18 cellular contexts compared by ENCODE assay signal in genomic region chr15:78261062-78261461, GRCh38. TPM values are rescaled to one million over a fixed set of nuclear protein-coding genes. Genes with fewer than 3 reads are reported as not detected.
DNase-seq lines count a peak whose midpoint lies in the region; ATAC-seq and TF ChIP-seq lines count a peak whose summit lies in the region.
"Had no signal": no experiment of that assay in that cellular context is flagged by ENCODE, and none has a peak within 500 bp of the region (broad histone marks: within the 10 kb centered on the region; RNA-seq: fewer than 3 reads in every experiment).

No MANE protein-coding gene starts in this region.

- DNase-seq in dorsolateral prefrontal cortex, result no peak
- no peak for DNase-seq in prostate gland (ENCODE audit: low spot score)
- DNase-seq in type B pancreatic cell (ENCODE audit: extremely low spot score, unreplicated experiment), result no peak
- no peak for DNase-seq in HEK293T (ENCODE audit: extremely low spot score)
- no peak for DNase-seq in activated T-helper 1 cell treated with anti-CD3 and anti-CD28 coated beads, Interleukin-12 subunit alpha, Interleukin-12 subunit beta, Interleukin-2, Interleukin-4 antibody, amounts not matched to agents 30 ng/mL and 10 ng/mL and 1 ng/mL, durations not matched to agents 14 hours and 24 hours and 36 hours (ENCODE audit: low spot score)
- DNase-seq: ACHN; CD4-positive, alpha-beta memory T cell; DMS153; DMS79 treated with DMSO at 0.1 percent for 48 hours; EL; GOT3; HCEC 1CT had no signal

- no peak overlapping the region for H3K4me3 Mint-ChIP-seq in type B pancreatic cell
- no peak overlapping the region for H3K4me3 Mint-ChIP-seq in activated T-helper 1 cell treated with anti-CD3 and anti-CD28 coated beads, Interleukin-12 subunit alpha, Interleukin-12 subunit beta, Interleukin-2, Interleukin-4 antibody, amounts not matched to agents 30 ng/mL and 10 ng/mL and 1 ng/mL, durations not matched to agents 14 hours and 24 hours and 36 hours

- no peaks in the 10 kb centered on the region for H3K9me3 ChIP-seq in prostate gland

- H3K36me3 ChIP-seq in prostate gland, result no peaks in the 10 kb centered on the region
- H3K36me3 ChIP-seq: BLaER1 treated with 17β-estradiol and CSF1 and Interleukin-3, amounts not matched to agents 10 nM and 100 nM had no signal

- no peak overlapping the region for H3K4me3 ChIP-seq in dorsolateral prefrontal cortex
- H3K4me3 ChIP-seq in prostate gland, result no peak overlapping the region
- H3K4me3 ChIP-seq: BLaER1 treated with 17β-estradiol and CSF1 and Interleukin-3, amounts not matched to agents 10 nM and 100 nM had no signal

- peaks cover 4% of the 10 kb centered on the region for H3K4me1 Mint-ChIP-seq in type B pancreatic cell (ENCODE audit: unreplicated experiment)
- H3K4me1 Mint-ChIP-seq in activated T-helper 1 cell treated with anti-CD3 and anti-CD28 coated beads, Interleukin-12 subunit alpha, Interleukin-12 subunit beta, Interleukin-2, Interleukin-4 antibody, amounts not matched to agents 30 ng/mL and 10 ng/mL and 1 ng/mL, durations not matched to agents 14 hours and 24 hours and 36 hours (ENCODE audit: low read depth), result peaks cover 11% of the 10 kb centered on the region

- H3K27ac ChIP-seq in C4-2B, result peak overlapping the region; percentile 4; the same call in 1 of the 2 replicates
- peak overlapping the region; percentile 97 for H3K27ac ChIP-seq in VCaP
- peak overlapping the region in 58 of 59 donors; percentile 1 to 92 (median 80) for H3K27ac ChIP-seq in dorsolateral prefrontal cortex
- peak overlapping the region; percentile 10 to 26 for H3K27ac ChIP-seq in prostate gland
- H3K27ac ChIP-seq: BLaER1 treated with 17β-estradiol and CSF1 and Interleukin-3, amounts not matched to agents 10 nM and 100 nM; HL-60 had no signal

- no peaks in the 10 kb centered on the region for H3K36me3 Mint-ChIP-seq in type B pancreatic cell
- peaks cover 3% of the 10 kb centered on the region for H3K36me3 Mint-ChIP-seq in activated T-helper 1 cell treated with anti-CD3 and anti-CD28 coated beads, Interleukin-12 subunit alpha, Interleukin-12 subunit beta, Interleukin-2, Interleukin-4 antibody, amounts not matched to agents 30 ng/mL and 10 ng/mL and 1 ng/mL, durations not matched to agents 14 hours and 24 hours and 36 hours (ENCODE audit: low read depth)

- no peaks in the 10 kb centered on the region for H3K4me1 ChIP-seq in prostate gland (replicated peaks)

- no peak overlapping the region for H3K27ac Mint-ChIP-seq in type B pancreatic cell
- no peak overlapping the region for H3K27ac Mint-ChIP-seq in activated T-helper 1 cell treated with anti-CD3 and anti-CD28 coated beads, Interleukin-12 subunit alpha, Interleukin-12 subunit beta, Interleukin-2, Interleukin-4 antibody, amounts not matched to agents 30 ng/mL and 10 ng/mL and 1 ng/mL, durations not matched to agents 14 hours and 24 hours and 36 hours

- no peak for TF ChIP-seq POLR2A in prostate gland (IDR thresholded peaks at IDR 0.05)

- CTCF ChIA-PET in HEK293T (lab: Yijun Ruan, JAX), result interaction anchor here (0.8 kb wide), 1 partner anchor 38 kb away, joined by 3 read pairs; the partner anchor contains the start of gene SKIC8

- H3K27me3 ChIP-seq in dorsolateral prefrontal cortex, result no peaks in the 10 kb centered on the region
- H3K27me3 ChIP-seq in prostate gland (replicated peaks; ENCODE audit: insufficient read depth), result no peaks in the 10 kb centered on the region

- no peaks in the 10 kb centered on the region for H3K27me3 Mint-ChIP-seq in type B pancreatic cell
- peaks cover 2% of the 10 kb centered on the region for H3K27me3 Mint-ChIP-seq in activated T-helper 1 cell treated with anti-CD3 and anti-CD28 coated beads, Interleukin-12 subunit alpha, Interleukin-12 subunit beta, Interleukin-2, Interleukin-4 antibody, amounts not matched to agents 30 ng/mL and 10 ng/mL and 1 ng/mL, durations not matched to agents 14 hours and 24 hours and 36 hours (ENCODE audit: insufficient read depth)
- H3K27me3 Mint-ChIP-seq: CD4-positive, alpha-beta memory T cell had no signal

- POLR2A ChIA-PET in HEK293T (lab: Yijun Ruan, JAX), result interaction anchor here (0.9 kb wide), 1 partner anchor 38 kb away, joined by 4 read pairs; the partner anchor contains the start of gene SKIC8

- intact Hi-C loops in dorsolateral prefrontal cortex (cut with DNase I) (no loop called here), prostate gland (cut with DNase I) (no loop called here)
- intact Hi-C loops in activated T-helper 1 cell treated with anti-CD3 and anti-CD28 coated beads, Interleukin-12 subunit alpha, Interleukin-12 subunit beta, Interleukin-2, Interleukin-4 antibody, amounts not matched to agents 30 ng/mL and 10 ng/mL and 1 ng/mL, durations not matched to agents 14 hours and 24 hours and 36 hours (cut with micrococcal nuclease), result no loop called here

- TF ChIP-seq CTCF in C4-2B (conservative IDR thresholded peaks at IDR 0.05) (no peak), VCaP (conservative IDR thresholded peaks at IDR 0.05) (no peak), dorsolateral prefrontal cortex (IDR thresholded peaks at IDR 0.05 in 54 of 56, conservative IDR thresholded peaks at IDR 0.05 in 2 of 56; ENCODE audit: low read depth in 1 of 56, partially characterized antibody in 56 of 56) (no peak), prostate gland (IDR thresholded peaks at IDR 0.05) (no peak), type B pancreatic cell (conservative IDR thresholded peaks at IDR 0.05) (no peak)

- H3K9me3 Mint-ChIP-seq in type B pancreatic cell, result no peaks in the 10 kb centered on the region
- H3K9me3 Mint-ChIP-seq in activated T-helper 1 cell treated with anti-CD3 and anti-CD28 coated beads, Interleukin-12 subunit alpha, Interleukin-12 subunit beta, Interleukin-2, Interleukin-4 antibody, amounts not matched to agents 30 ng/mL and 10 ng/mL and 1 ng/mL, durations not matched to agents 14 hours and 24 hours and 36 hours, result no peaks in the 10 kb centered on the region
- H3K9me3 Mint-ChIP-seq: CD4-positive, alpha-beta memory T cell had no signal

- 54% methylated on average over 3 of the region's 3 CpGs for WGBS in prostate gland

- no peak for ATAC-seq in GM21723 (IDR thresholded peaks at IDR 0.05; ENCODE audit: unreplicated experiment)

TF ChIP-seq in HEK293T, 16 proteins besides CTCF, POLR2A, EP300 and RAD21:
- TF ChIP-seq HDGF (IDR thresholded peaks at IDR 0.05; ENCODE audit: borderline replicate concordance) (no peak), CTBP1 (IDR thresholded peaks at IDR 0.05; ENCODE audit: borderline replicate concordance) (no peak)

RNA-seq across cellular contexts. Expression of gene DNAJA4, which starts 3.3 kb away (rescaled TPM):
- 100 to 1,000 TPM in 49 of 120 experiments, 10 to 100 TPM in 71; 52.5 to 507 (median 97.1) TPM for total RNA-seq in dorsolateral prefrontal cortex
- 10 to 100 TPM; 32.1 to 43.7 TPM for total RNA-seq in prostate gland
- total RNA-seq in type B pancreatic cell (ENCODE audit: low replicate concordance), result 0.10 and 15.0 TPM in 2 replicates
- 68.4 and 70.8 TPM in 2 replicates for total RNA-seq in activated T-helper 1 cell treated with anti-CD3 and anti-CD28 coated beads, Interleukin-12 subunit alpha, Interleukin-12 subunit beta, Interleukin-2, Interleukin-4 antibody, amounts not matched to agents 30 ng/mL and 10 ng/mL and 1 ng/mL, durations not matched to agents 14 hours and 24 hours and 36 hours
- total RNA-seq: A172 had no signal

RNA-seq across cellular contexts. Expression of gene ACSBG1, which starts 26.7 kb away (rescaled TPM):
- total RNA-seq in dorsolateral prefrontal cortex, result 100 to 1,000 TPM in 47 of 120 experiments, 10 to 100 TPM in 73; 48.0 to 276 (median 94.0) TPM
- total RNA-seq in prostate gland, result 1 to 10 TPM in 1 of 2 donors, not detected in 1; 7.4 TPM
- 0.71 TPM in 1 of 2 replicates, not detected in the other for total RNA-seq in type B pancreatic cell (ENCODE audit: low replicate concordance)
- 0.15 and 0.52 TPM in 2 replicates for total RNA-seq in activated T-helper 1 cell treated with anti-CD3 and anti-CD28 coated beads, Interleukin-12 subunit alpha, Interleukin-12 subunit beta, Interleukin-2, Interleukin-4 antibody, amounts not matched to agents 30 ng/mL and 10 ng/mL and 1 ng/mL, durations not matched to agents 14 hours and 24 hours and 36 hours
- total RNA-seq: A172; CD4-positive, alpha-beta memory T cell had no signal

RNA-seq across cellular contexts. Expression of gene SKIC8, which starts 38.3 kb away (rescaled TPM):
- total RNA-seq in dorsolateral prefrontal cortex (10 to 100 TPM; 28.0 to 79.8 (median 56.5) TPM), prostate gland (100 to 1,000 TPM in 1 of 2 donors, 10 to 100 TPM in 1; 58.1 to 109 TPM), type B pancreatic cell (ENCODE audit: low replicate concordance) (43.6 and 54.4 TPM in 2 replicates)
- 54.3 and 57.3 TPM in 2 replicates for total RNA-seq in activated T-helper 1 cell treated with anti-CD3 and anti-CD28 coated beads, Interleukin-12 subunit alpha, Interleukin-12 subunit beta, Interleukin-2, Interleukin-4 antibody, amounts not matched to agents 30 ng/mL and 10 ng/mL and 1 ng/mL, durations not matched to agents 14 hours and 24 hours and 36 hours

Comparison
In these comparisons a context has a peak if more than half of its experiments do, and no peak if none do; other contexts are left out.
1. H3K27ac ChIP-seq: peak in every context shown above with its lines; median percentile 97 in VCaP; 80 in dorsolateral prefrontal cortex; 18 in prostate gland; 4 in C4-2B.
2. RNA of gene ACSBG1, which starts 26.7 kb away (total RNA-seq): 48.0 to 276 TPM in dorsolateral prefrontal cortex; 7.4 TPM in prostate gland, 0.15 to 0.52 TPM in activated T-helper 1 cell treated with anti-CD3 and anti-CD28 coated beads, Interleukin-12 subunit alpha, Interleukin-12 subunit beta, Interleukin-2, Interleukin-4 antibody, amounts not matched to agents 30 ng/mL and 10 ng/mL and 1 ng/mL, durations not matched to agents 14 hours and 24 hours and 36 hours and 0.71 TPM in type B pancreatic cell; every median in the first group is over 4 times any median in the second.